25 cellular contexts compared by ENCODE assay signal in genomic region chr10:79947787-79948424, GRCh38. TPM values are rescaled to one million over a fixed set of nuclear protein-coding genes. Genes with fewer than 3 reads are reported as not detected.
"Had no signal": no experiment of that assay in that cellular context is flagged by ENCODE, and none has a peak within 500 bp of the region (broad histone marks: within the 10 kb centered on the region; RNA-seq: fewer than 3 reads in every experiment).

No MANE protein-coding gene starts in this region.

- H3K4me1 Mint-ChIP-seq: activated naive CD4-positive, alpha-beta T cell treated with anti-CD3 and anti-CD28 coated beads, Interleukin-2, amount 50 U/mL, for 24 hours; brain; memory B cell; stimulated activated naive B cell treated with anti-CD40 and anti-IgM and Interleukin-4, amounts not matched to agents 10 μg/mL and 1 μg/mL and 100 μg/mL, for 72 hours had no signal

- DNase-seq: activated CD4-positive, CD25-positive, alpha-beta regulatory T cell treated with anti-CD3 and anti-CD28 coated beads, Interleukin-2, amount 50 U/mL, for 72 hours; activated gamma-delta T cell treated with Interleukin-2 at 50 U/mL for 16 hours; anterior cingulate cortex; effector CD4-positive, alpha-beta T cell; erythroblast; foreskin keratinocyte; glutamatergic neuron; kidney glomerular epithelial cell; left ventricle myocardium inferior; mucosa of descending colon; naive B cell; occipital lobe; stimulated activated CD4-positive, alpha-beta T cell treated with anti-CD3 and anti-CD28 coated beads, Interleukin-2, amount 100 ng/mL, for 48 hours; stimulated activated CD8-positive, alpha-beta memory T cell treated with anti-CD3 and anti-CD28 coated beads, Interleukin-4, amount 100 ng/mL, for 48 hours; stimulated activated naive B cell treated with anti-CD40 and anti-IgM and Interleukin-4, amounts not matched to agents 10 μg/mL and 1 μg/mL and 100 μg/mL, for 72 hours had no signal

- H3K36me3 Mint-ChIP-seq: activated naive CD4-positive, alpha-beta T cell treated with anti-CD3 and anti-CD28 coated beads, Interleukin-2, amount 50 U/mL, for 24 hours had no signal

- ATAC-seq: foreskin keratinocyte; mucosa of descending colon; stimulated activated naive B cell treated with anti-CD40 and anti-IgM and Interleukin-4, amounts not matched to agents 10 μg/mL and 1 μg/mL and 100 μg/mL, for 72 hours had no signal

- H3K27ac Mint-ChIP-seq: activated naive CD4-positive, alpha-beta T cell treated with anti-CD3 and anti-CD28 coated beads, Interleukin-2, amount 50 U/mL, for 24 hours; activated T-helper 1 cell treated with anti-CD3 and anti-CD28 coated beads, Interleukin-12 subunit alpha, Interleukin-12 subunit beta, Interleukin-2, Interleukin-4 antibody, amounts not matched to agents 30 ng/mL and 10 ng/mL and 1 ng/mL, durations not matched to agents 14 hours and 24 hours and 36 hours; brain; memory B cell; stimulated activated naive B cell treated with anti-CD40 and anti-IgM and Interleukin-4, amounts not matched to agents 10 μg/mL and 1 μg/mL and 100 μg/mL, for 72 hours had no signal

- H3K27me3 ChIP-seq: hepatocyte, sigmoid colon had no signal

- H3K4me3 Mint-ChIP-seq: activated naive CD4-positive, alpha-beta T cell treated with anti-CD3 and anti-CD28 coated beads, Interleukin-2, amount 50 U/mL, for 24 hours; activated T-helper 1 cell treated with anti-CD3 and anti-CD28 coated beads, Interleukin-12 subunit alpha, Interleukin-12 subunit beta, Interleukin-2, Interleukin-4 antibody, amounts not matched to agents 30 ng/mL and 10 ng/mL and 1 ng/mL, durations not matched to agents 14 hours and 24 hours and 36 hours; brain; memory B cell; naive B cell; stimulated activated naive B cell treated with anti-CD40 and anti-IgM and Interleukin-4, amounts not matched to agents 10 μg/mL and 1 μg/mL and 100 μg/mL, for 72 hours had no signal

- H3K4me1 ChIP-seq: foreskin keratinocyte, left ventricle myocardium inferior, sigmoid colon had no signal

- H3K27ac ChIP-seq: foreskin keratinocyte, hepatocyte, left ventricle myocardium inferior, sigmoid colon, SK-N-MC, VCaP had no signal

- H3K4me3 ChIP-seq: hepatocyte, left ventricle myocardium inferior, mucosa of descending colon, sigmoid colon, SK-N-MC, smooth muscle cell had no signal

- H3K27me3 Mint-ChIP-seq: memory B cell had no signal

- H3K36me3 ChIP-seq: sigmoid colon had no signal

RNA-seq across cellular contexts. Expression of gene SFTPD, which starts 1.0 kb away (rescaled TPM):
- total RNA-seq: activated T-helper 1 cell treated with anti-CD3 and anti-CD28 coated beads, Interleukin-12 subunit alpha, Interleukin-12 subunit beta, Interleukin-2, Interleukin-4 antibody, amounts not matched to agents 30 ng/mL and 10 ng/mL and 1 ng/mL, durations not matched to agents 14 hours and 24 hours and 36 hours; T-helper 2 cell treated with Interferon-gamma antibody and Interleukin-4, amounts not matched to agents 100 ng/mL and 5 ng/mL, for 36 hours had no signal
